Comparison of ENCODE assay signal across 20 cellular contexts in genomic region chrX:120271218-120271617, GRCh38. TPM values are rescaled to one million over a fixed set of nuclear protein-coding genes. Genes with fewer than 3 reads are reported as not detected.
DNase-seq lines count a peak whose midpoint lies in the region; ATAC-seq and TF ChIP-seq lines count a peak whose summit lies in the region.
"Had no signal": no experiment of that assay in that cellular context is flagged by ENCODE, and none has a peak within 500 bp of the region (broad histone marks: within the 10 kb centered on the region; RNA-seq: fewer than 3 reads in every experiment).

No MANE protein-coding gene starts in this region.

- no peak for DNase-seq in left ventricle myocardium superior
- DNase-seq in Right ventricle myocardium inferior (ENCODE audit: missing footprints), result no peak
- no peak for DNase-seq in breast epithelium (ENCODE audit: low spot score in 2 of 2)
- no peak for DNase-seq in lower lobe of right lung
- no peak for DNase-seq in islet precursor cell
- DNase-seq in MV-4-11 (lab: John Stamatoyannopoulos, UW), result no peak
- no peak for DNase-seq in GM10248 (ENCODE audit: extremely low spot score)
- DNase-seq: ACHN, C1 segment of cervical spinal cord, GDM1, NCI-H1417, NCI-H187, NCI-H526, Peyer's patch, Right ventricle myocardium superior, T-helper 1 cell had no signal

- H3K27ac ChIP-seq in breast epithelium, result peak overlapping the region; percentile 21 to 74
- no peak overlapping the region for H3K27ac ChIP-seq in lower lobe of right lung
- H3K27ac ChIP-seq: Peyer's patch, SK-N-MC had no signal

- H3K27me3 ChIP-seq in breast epithelium (no peaks in the 10 kb centered on the region), lower lobe of right lung (ENCODE audit: low read depth) (no peaks in the 10 kb centered on the region)
- H3K27me3 ChIP-seq: Peyer's patch had no signal

- TF ChIP-seq POLR2A in breast epithelium (IDR thresholded peaks at IDR 0.05), result no peak

- H3K4me3 ChIP-seq in breast epithelium (no peak overlapping the region), lower lobe of right lung (no peak overlapping the region)
- H3K4me3 ChIP-seq: GM12878, GM23338, Peyer's patch, SK-N-MC had no signal

- TF ChIP-seq CTCF in breast epithelium (IDR thresholded peaks at IDR 0.05) (no peak), lower lobe of right lung (IDR thresholded peaks at IDR 0.05) (no peak), GM10248 (IDR thresholded peaks at IDR 0.05; ENCODE audit: control extremely low read depth, extremely low read depth, low read depth, missing control alignments) (no peak)

- intact Hi-C loops in left ventricle myocardium superior (cut with micrococcal nuclease) (no loop called here), Right ventricle myocardium inferior (cut with DNase I) (no loop called here), breast epithelium (cut with DNase I; ENCODE audit: low total_unique reads) (no loop called here), lower lobe of right lung (cut with DNase I) (no loop called here)

- H3K9me3 ChIP-seq in breast epithelium, result no peaks in the 10 kb centered on the region
- no peaks in the 10 kb centered on the region for H3K9me3 ChIP-seq in lower lobe of right lung
- H3K9me3 ChIP-seq: Peyer's patch had no signal

- H3K36me3 ChIP-seq in breast epithelium, result no peaks in the 10 kb centered on the region
- H3K36me3 ChIP-seq in lower lobe of right lung, result no peaks in the 10 kb centered on the region
- H3K36me3 ChIP-seq: Peyer's patch had no signal

- CTCF ChIA-PET in GM10248 (lab: Yijun Ruan, JAX), result no interaction called here

- peak; percentile 48 for ATAC-seq in left ventricle myocardium superior
- ATAC-seq in Right ventricle myocardium inferior, result no peak
- ATAC-seq in lower lobe of right lung, result peak; percentile 56 to 80
- ATAC-seq: GM12878, GM23338, HCT116 had no signal

- POLR2A ChIA-PET in GM10248 (lab: Yijun Ruan, JAX), result no interaction called here

- H3K4me1 ChIP-seq in breast epithelium (no peaks in the 10 kb centered on the region), lower lobe of right lung (peaks cover 10% of the 10 kb centered on the region)
- H3K4me1 ChIP-seq: Peyer's patch had no signal

RNA-seq across cellular contexts. Expression of gene ZBTB33, which starts 20.6 kb away (rescaled TPM):
- 6.4 TPM for total RNA-seq in left ventricle myocardium superior
- total RNA-seq in Right ventricle myocardium inferior, result 6.8 TPM
- total RNA-seq in breast epithelium, result 10 to 100 TPM; 12.6 to 49.8 (median 18.4) TPM
- total RNA-seq in lower lobe of right lung, result 21.4 TPM

RNA-seq across cellular contexts. Expression of gene TMEM255A, which starts 40.0 kb away (rescaled TPM):
- 0.72 TPM for total RNA-seq in left ventricle myocardium superior
- total RNA-seq in Right ventricle myocardium inferior, result 0.97 TPM
- total RNA-seq in breast epithelium, result 1 to 10 TPM in 2 of 3 donors, under 1 TPM in 1; 0.80 to 5.6 (median 1.3) TPM
- 2.7 TPM for total RNA-seq in lower lobe of right lung
